Comparison of ENCODE assay signal across 21 cellular contexts in genomic region chr21:31500071-31500470, GRCh38.
DNase-seq lines count a peak whose midpoint lies in the region; ATAC-seq and TF ChIP-seq lines count a peak whose summit lies in the region.
"Had no signal": no experiment of that assay in that cellular context is flagged by ENCODE, and none has a peak within 500 bp of the region (broad histone marks: within the 10 kb centered on the region; RNA-seq: fewer than 3 reads in every experiment).

No MANE protein-coding gene starts in this region.

- TF ChIP-seq CTCF in right atrium auricular region (IDR thresholded peaks at IDR 0.05), result no peak
- no peak for TF ChIP-seq CTCF in type B pancreatic cell (conservative IDR thresholded peaks at IDR 0.05)
- TF ChIP-seq CTCF in GM10266 (IDR thresholded peaks at IDR 0.05; ENCODE audit: control insufficient read depth, insufficient read depth, low read depth, missing control alignments), result no peak

- H3K9me3 ChIP-seq in right atrium auricular region (no peaks in the 10 kb centered on the region), right cardiac atrium (ENCODE audit: control insufficient read depth, low read length) (no peaks in the 10 kb centered on the region)
- H3K9me3 ChIP-seq: BLaER1 had no signal

- no peaks in the 10 kb centered on the region for H3K36me3 ChIP-seq in right atrium auricular region

- H3K27me3 ChIP-seq in right atrium auricular region (no peaks in the 10 kb centered on the region), right cardiac atrium (ENCODE audit: control insufficient read depth, insufficient read depth) (no peaks in the 10 kb centered on the region)
- H3K27me3 ChIP-seq: BLaER1 had no signal

- H3K4me1 Mint-ChIP-seq in type B pancreatic cell (ENCODE audit: unreplicated experiment), result peaks cover 28% of the 10 kb centered on the region
- H3K4me1 Mint-ChIP-seq: CD14-positive monocyte, IgD-negative memory B cell had no signal

- H3K4me1 ChIP-seq in right atrium auricular region, result no peaks in the 10 kb centered on the region
- no peaks in the 10 kb centered on the region for H3K4me1 ChIP-seq in right cardiac atrium (ENCODE audit: control insufficient read depth, insufficient read depth, low read length)

- intact Hi-C loops in left cardiac atrium (cut with DNase I), result no loop called here
- intact Hi-C loops in right cardiac atrium (cut with DNase I), result no loop called here

- DNase-seq in left cardiac atrium, result peak; percentile 37
- DNase-seq in right atrium auricular region (ENCODE audit: low spot score), result no peak
- DNase-seq in cerebellar cortex (ENCODE audit: low spot score), result peak; percentile 79
- DNase-seq in right cardiac atrium, result peak; percentile 45 to 85 (median 73)
- no peak for DNase-seq in type B pancreatic cell (ENCODE audit: extremely low spot score, unreplicated experiment)
- no peak for DNase-seq in GM10266 (ENCODE audit: extremely low spot score)
- DNase-seq: 8988T; CD8-positive, alpha-beta T cell; DMS 273 treated with DMSO at 0.1 percent for 48 hours; DMS53; DND-41; EL; GOT3; H7; HFFc6 had no signal

- peak in 1 of 2 donors; percentile 37 for ATAC-seq in left cardiac atrium
- peak; percentile 53 to 58 for ATAC-seq in right cardiac atrium
- ATAC-seq in GM19397 (IDR thresholded peaks at IDR 0.05; ENCODE audit: unreplicated experiment), result no peak
- ATAC-seq in HG02759 (IDR thresholded peaks at IDR 0.05; ENCODE audit: unreplicated experiment), result no peak
- ATAC-seq: CD8-positive, alpha-beta T cell; HCT116 had no signal

- H3K27ac ChIP-seq in right atrium auricular region (no peak overlapping the region), right cardiac atrium (ENCODE audit: low read length) (no peak overlapping the region)
- H3K27ac ChIP-seq: BLaER1 had no signal

- H3K4me3 Mint-ChIP-seq in type B pancreatic cell, result no peak overlapping the region
- H3K4me3 Mint-ChIP-seq: CD14-positive monocyte; CD8-positive, alpha-beta T cell; HFFc6; IgD-negative memory B cell had no signal

- no peaks in the 10 kb centered on the region for H3K27me3 Mint-ChIP-seq in type B pancreatic cell
- H3K27me3 Mint-ChIP-seq: IgD-negative memory B cell had no signal

- peaks cover 5% of the 10 kb centered on the region for H3K9me3 Mint-ChIP-seq in type B pancreatic cell
- H3K9me3 Mint-ChIP-seq: CD8-positive, alpha-beta T cell; IgD-negative memory B cell had no signal

- peak overlapping the region; percentile 59 for H3K27ac Mint-ChIP-seq in type B pancreatic cell
- H3K27ac Mint-ChIP-seq: CD14-positive monocyte; CD8-positive, alpha-beta T cell; HFFc6 had no signal

- 69% methylated on average over 5 of the region's 5 CpGs for WGBS in right cardiac atrium

- H3K36me3 Mint-ChIP-seq in type B pancreatic cell, result peaks cover 10% of the 10 kb centered on the region
- H3K36me3 Mint-ChIP-seq: CD14-positive monocyte; CD8-positive, alpha-beta T cell; IgD-negative memory B cell had no signal

- H3K4me3 ChIP-seq in right atrium auricular region (no peak overlapping the region), right cardiac atrium (ENCODE audit: low read length) (no peak overlapping the region)
- H3K4me3 ChIP-seq: BLaER1 had no signal

Comparison
In these comparisons a context has a peak if more than half of its experiments do, and no peak if none do; other contexts are left out.
1. DNase-seq: peak in left cardiac atrium (single experiment), cerebellar cortex (single experiment) and right cardiac atrium (3 of 3); none in right atrium auricular region (single experiment), type B pancreatic cell (single experiment) and GM10266 (single experiment).
2. ATAC-seq: peak in right cardiac atrium (2 of 2); none in GM19397 (single experiment) and HG02759 (single experiment).